Comparison of ENCODE assay signal across 12 cellular contexts in genomic region chr1:199396456-199396855, GRCh38.
DNase-seq lines count a peak whose midpoint lies in the region; ATAC-seq and TF ChIP-seq lines count a peak whose summit lies in the region.
"Had no signal": no experiment of that assay in that cellular context is flagged by ENCODE, and none has a peak within 500 bp of the region (broad histone marks: within the 10 kb centered on the region; RNA-seq: fewer than 3 reads in every experiment).

No MANE protein-coding gene starts in this region.

- H3K79me2 ChIP-seq in osteoblast (ENCODE audit: insufficient read depth, low read length): no peaks in the 10 kb centered on the region

- H3K4me1 ChIP-seq in osteoblast (ENCODE audit: insufficient read depth, low read length): no peaks in the 10 kb centered on the region
- no peaks in the 10 kb centered on the region for H3K4me1 ChIP-seq in esophagus squamous epithelium

- no peak for TF ChIP-seq POLR2A in esophagus squamous epithelium (IDR thresholded peaks at IDR 0.05)

- H3K4me3 ChIP-seq in fibroblast of the aortic adventitia (ENCODE audit: low read depth, low read length): no peak overlapping the region
- H3K4me3 ChIP-seq in osteoblast (ENCODE audit: insufficient read depth, low read length): no peak overlapping the region
- H3K4me3 ChIP-seq in esophagus squamous epithelium: no peak overlapping the region
- H3K4me3 ChIP-seq: BLaER1 treated with 17β-estradiol and CSF1 and Interleukin-3, amounts not matched to agents 10 nM and 100 nM had no signal

- ATAC-seq in SK-N-SH treated with all-trans-retinoic acid at 6 μM for 48 hours: peak; percentile 66
- ATAC-seq: CD8-positive, alpha-beta T cell had no signal

- 31 to 46% methylated on average over 1 of the region's 1 CpG for WGBS in esophagus squamous epithelium, 2 donors

- H3K36me3 ChIP-seq in osteoblast (ENCODE audit: insufficient read depth, low read length): no peaks in the 10 kb centered on the region
- no peaks in the 10 kb centered on the region for H3K36me3 ChIP-seq in esophagus squamous epithelium
- H3K36me3 ChIP-seq: BLaER1 treated with 17β-estradiol and CSF1 and Interleukin-3, amounts not matched to agents 10 nM and 100 nM had no signal

- H3K27ac ChIP-seq in osteoblast (ENCODE audit: low read depth, low read length): no peak overlapping the region
- no peak overlapping the region for H3K27ac ChIP-seq in esophagus squamous epithelium
- H3K27ac ChIP-seq: BLaER1 treated with 17β-estradiol and CSF1 and Interleukin-3, amounts not matched to agents 10 nM and 100 nM had no signal

- TF ChIP-seq CTCF in fibroblast of the aortic adventitia (IDR thresholded peaks at IDR 0.05; ENCODE audit: insufficient read depth, low read length) (no peak), osteoblast (IDR thresholded peaks at IDR 0.05; ENCODE audit: extremely low read depth, low read depth, low read length) (no peak), esophagus squamous epithelium (IDR thresholded peaks at IDR 0.05) (no peak)

- DNase-seq in OCI-M1 (lab: John Stamatoyannopoulos, UW): peak; percentile 50
- peak; percentile 48 for DNase-seq in fibroblast of the aortic adventitia (ENCODE audit: low read depth)
- no peak for DNase-seq in osteoblast (ENCODE audit: insufficient read length, low spot score, missing footprints)
- no peak for DNase-seq in esophagus squamous epithelium (lab: John Stamatoyannopoulos, UW)
- DNase-seq in RPMI8226: no peak
- DNase-seq: Calu3; CD8-positive, alpha-beta T cell; DMS79 treated with DMSO at 0.1 percent for 48 hours; GF-D8; H9 had no signal

- H3K4me2 ChIP-seq in osteoblast (ENCODE audit: insufficient read depth, low read length): no peak overlapping the region
- H3K4me2 ChIP-seq: BLaER1 treated with 17β-estradiol and CSF1 and Interleukin-3, amounts not matched to agents 10 nM and 100 nM had no signal

- H4K20me1 ChIP-seq in osteoblast (ENCODE audit: insufficient read depth, low read length): no peaks in the 10 kb centered on the region
- H4K20me1 ChIP-seq: BLaER1 treated with 17β-estradiol and CSF1 and Interleukin-3, amounts not matched to agents 10 nM and 100 nM had no signal

- H3K9me3 ChIP-seq in osteoblast (ENCODE audit: low read depth, low read length): no peaks in the 10 kb centered on the region
- H3K9me3 ChIP-seq in esophagus squamous epithelium: no peaks in the 10 kb centered on the region

- intact Hi-C loops in esophagus squamous epithelium (cut with DNase I): no loop called here

- no peaks in the 10 kb centered on the region for H3K27me3 ChIP-seq in osteoblast (ENCODE audit: insufficient read depth, low read length)
- H3K27me3 ChIP-seq in esophagus squamous epithelium: no peaks in the 10 kb centered on the region
- H3K27me3 ChIP-seq: BLaER1 treated with 17β-estradiol and CSF1 and Interleukin-3, amounts not matched to agents 10 nM and 100 nM had no signal

- H2AFZ ChIP-seq in osteoblast (ENCODE audit: low read length): no peak overlapping the region

TF ChIP-seq in SK-N-SH treated with all-trans-retinoic acid at 6 μM for 48 hours, 23 proteins besides CTCF, POLR2A, EP300 and RAD21:
- TF ChIP-seq TOX (CRISPR knock-in tag; IDR thresholded peaks at IDR 0.05; ENCODE audit: borderline replicate concordance): peak; percentile 49; the same call in 1 of the 2 replicates
- no peak for TF ChIP-seq ZC3H10 (CRISPR knock-in tag; IDR thresholded peaks at IDR 0.05)
- TF ChIP-seq, protein P1, sequence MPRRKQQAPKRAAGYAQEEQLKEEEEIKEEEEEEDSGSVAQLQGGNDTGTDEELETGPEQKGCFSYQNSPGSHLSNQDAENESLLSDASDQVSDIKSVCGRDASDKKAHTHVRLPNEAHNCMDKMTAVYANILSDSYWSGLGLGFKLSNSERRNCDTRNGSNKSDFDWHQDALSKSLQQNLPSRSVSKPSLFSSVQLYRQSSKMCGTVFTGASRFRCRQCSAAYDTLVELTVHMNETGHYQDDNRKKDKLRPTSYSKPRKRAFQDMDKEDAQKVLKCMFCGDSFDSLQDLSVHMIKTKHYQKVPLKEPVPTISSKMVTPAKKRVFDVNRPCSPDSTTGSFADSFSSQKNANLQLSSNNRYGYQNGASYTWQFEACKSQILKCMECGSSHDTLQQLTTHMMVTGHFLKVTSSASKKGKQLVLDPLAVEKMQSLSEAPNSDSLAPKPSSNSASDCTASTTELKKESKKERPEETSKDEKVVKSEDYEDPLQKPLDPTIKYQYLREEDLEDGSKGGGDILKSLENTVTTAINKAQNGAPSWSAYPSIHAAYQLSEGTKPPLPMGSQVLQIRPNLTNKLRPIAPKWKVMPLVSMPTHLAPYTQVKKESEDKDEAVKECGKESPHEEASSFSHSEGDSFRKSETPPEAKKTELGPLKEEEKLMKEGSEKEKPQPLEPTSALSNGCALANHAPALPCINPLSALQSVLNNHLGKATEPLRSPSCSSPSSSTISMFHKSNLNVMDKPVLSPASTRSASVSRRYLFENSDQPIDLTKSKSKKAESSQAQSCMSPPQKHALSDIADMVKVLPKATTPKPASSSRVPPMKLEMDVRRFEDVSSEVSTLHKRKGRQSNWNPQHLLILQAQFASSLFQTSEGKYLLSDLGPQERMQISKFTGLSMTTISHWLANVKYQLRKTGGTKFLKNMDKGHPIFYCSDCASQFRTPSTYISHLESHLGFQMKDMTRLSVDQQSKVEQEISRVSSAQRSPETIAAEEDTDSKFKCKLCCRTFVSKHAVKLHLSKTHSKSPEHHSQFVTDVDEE (CRISPR knock-in tag; IDR thresholded peaks at IDR 0.05): peak; percentile 75

Comparison
In these comparisons a context has a peak if more than half of its experiments do, and no peak if none do; other contexts are left out.
1. DNase-seq: peak in OCI-M1 (single experiment) and fibroblast of the aortic adventitia (single experiment); none in osteoblast (single experiment), esophagus squamous epithelium (single experiment) and RPMI8226 (single experiment).